In genomic region chr10:10684972-10685371, GRCh38 we compare ENCODE assay signal across 25 cellular contexts.
"Had no signal": no experiment of that assay in that cellular context is flagged by ENCODE, and none has a peak within 500 bp of the region (broad histone marks: within the 10 kb centered on the region; RNA-seq: fewer than 3 reads in every experiment).

No MANE protein-coding gene starts in this region.

- H3K9me3 ChIP-seq: SK-N-SH had no signal

- H3K27ac ChIP-seq: RWPE1 had no signal

- ATAC-seq: Panc1, PC-3, T-cell had no signal

- H3K9ac ChIP-seq: SK-N-SH had no signal

- H3K4me2 ChIP-seq: SK-N-SH had no signal

- DNase-seq: Kasumi-1; KG1; NCI-H1048; NCI-H1105; NCI-H1417 treated with DMSO at 0.1 percent for 48 hours; NCI-H146; NCI-H1694 treated with DMSO at 0.1 percent for 48 hours; NCI-H1930; NCI-H2081; NCI-H2107; NCI-H2171; NCI-H226; NCI-H446; NCI-H510A; NCI-H524 treated with DMSO at 0.1 percent for 48 hours; NCI-H69; NCI-H774; NK-92 treated with Interleukin-12 subunit alpha and Interleukin-12 subunit beta, amount 100 ng/mL, for 24 hours; PC-3; SHP77; SK-N-SH; SW 1271; T-cell had no signal
